Comparison of ENCODE assay signal across 8 cellular contexts in the genomic region with DNA sequence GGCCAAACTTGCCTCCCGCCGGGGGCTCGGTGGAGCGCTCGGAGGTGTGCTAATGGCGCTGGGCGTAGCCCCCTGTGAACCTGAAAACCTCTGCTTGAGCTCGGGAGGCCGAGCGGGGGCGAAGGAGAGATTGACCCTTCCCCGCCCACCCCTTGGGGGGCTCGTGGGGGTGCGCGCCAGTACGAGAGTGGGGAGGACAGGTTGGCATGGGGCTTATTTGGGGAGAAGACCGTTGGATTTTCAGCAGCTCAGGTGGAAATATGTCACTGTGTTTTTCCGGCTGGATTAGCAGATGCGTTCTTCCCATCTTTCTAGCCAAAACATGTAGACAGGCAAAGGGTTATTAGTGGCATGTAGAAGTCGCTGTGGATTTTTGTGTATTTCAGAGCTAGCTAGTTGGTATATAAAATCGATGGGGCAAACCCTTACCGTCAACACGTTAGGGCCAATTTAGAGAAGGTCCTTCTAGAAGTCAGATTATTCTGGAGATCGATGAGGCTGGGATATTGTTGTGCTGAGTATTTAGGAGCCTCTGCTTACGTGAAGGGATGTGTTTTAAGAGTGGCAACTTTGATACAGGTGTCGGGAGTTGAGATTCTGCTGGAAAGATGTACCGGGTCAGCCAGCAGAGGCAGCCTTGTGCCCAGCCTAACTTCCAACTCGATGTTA. TPM values are rescaled to one million over a fixed set of nuclear protein-coding genes. Genes with fewer than 3 reads are reported as not detected.
DNase-seq lines count a peak whose midpoint lies in the region; ATAC-seq, FAIRE-seq and TF ChIP-seq lines count a peak whose summit lies in the region.

No MANE protein-coding gene starts in this region.

- TF ChIP-seq CTCF in RWPE1 (conservative IDR thresholded peaks at IDR 0.05; ENCODE audit: low read depth) (peak; percentile 83), adrenal gland (IDR thresholded peaks at IDR 0.05) (peak; percentile 13 to 70 (median 52))

- H3K4me3 ChIP-seq in HUES64 (ENCODE audit: low read length), result peak overlapping the region; percentile 82
- H3K4me3 ChIP-seq in adrenal gland, result peak overlapping the region; percentile 65 to 96 (median 92)

- peak overlapping the region; percentile 85 for H3K9ac ChIP-seq in HUES64 (ENCODE audit: low read depth, low read length)

- no peaks in the 10 kb centered on the region for H3K27me3 ChIP-seq in HUES64 (ENCODE audit: insufficient read depth, low read length)
- H3K27me3 ChIP-seq in adrenal gland, result no peaks in the 10 kb centered on the region

- intact Hi-C loops in adrenal gland (cut with DNase I), result loop anchor here in 1 of 2 donors (5.0 kb wide), 1 partner anchor 61 kb away; no protein-coding TSS in a partner anchor
- intact Hi-C loops in left ventricle myocardium superior (cut with micrococcal nuclease), result no loop called here
- intact Hi-C loops in posterior cingulate gyrus (cut with DNase I), result loop anchor here (5.0 kb wide), 2 partner anchors 51 to 66 kb away; no protein-coding TSS in a partner anchor

- H3K36me3 ChIP-seq in HUES64 (ENCODE audit: insufficient read depth, low read length) (no peaks in the 10 kb centered on the region), adrenal gland (replicated peaks in 1 of 2) (no peaks in the 10 kb centered on the region)

- POLR2A ChIA-PET in RWPE1 (lab: Yijun Ruan, JAX; ENCODE audit: low non-redundant PET), result interaction anchor here (1.6 kb wide), 1 partner anchor 10 kb away, joined by 10 read pairs; no protein-coding TSS in a partner anchor

- CTCF ChIA-PET in RWPE1 (lab: Yijun Ruan, JAX), result interaction anchor here (0.6 to 3.0 kb wide), 7 partner anchors 10 to 1489 kb away, joined by 3 to 13 read pairs (median 3); a partner anchor contains a TSS

- FAIRE-seq in G401.6 (lab: Jason Lieb, UNC), result peak; percentile 50

- H3K9me3 ChIP-seq in HUES64 (ENCODE audit: insufficient read depth, low read depth, low read length) (no peaks in the 10 kb centered on the region), adrenal gland (replicated peaks in 1 of 3) (no peaks in the 10 kb centered on the region)

- TF ChIP-seq POLR2A in adrenal gland (IDR thresholded peaks at IDR 0.05), result peak in 1 of 2 donors; percentile 66

- H3K27ac ChIP-seq in HUES64 (ENCODE audit: low read depth, low read length) (no peak overlapping the region), RWPE1 (peak overlapping the region; percentile 90), adrenal gland (peak overlapping the region; percentile 95 to 99 (median 98))

- WGBS in HUES64, result 1% methylated on average over 28 of the region's 28 CpGs
- WGBS in adrenal gland, 4 donors, result 0 to 1% (median 1%) methylated on average over 15 to 28 of the region's 28 CpGs

- ATAC-seq in GM21529 (IDR thresholded peaks at IDR 0.05; ENCODE audit: unreplicated experiment) (peak; percentile 28), left ventricle myocardium superior (peak; percentile 44)

- peaks cover 18% of the 10 kb centered on the region for H3K4me1 ChIP-seq in HUES64 (ENCODE audit: insufficient read depth, low read length)
- peaks cover 49 to 68% of the 10 kb centered on the region in 2 donors for H3K4me1 ChIP-seq in adrenal gland (replicated peaks in 1 of 2)

- DNase-seq in RWPE1 (ENCODE audit: low spot score), result peak; percentile 63
- peak; percentile 55 to 86 (median 66) for DNase-seq in adrenal gland
- DNase-seq in left ventricle myocardium superior, result no peak
- peak in 7 of 10 donors; percentile 42 to 91 (median 56) for DNase-seq in posterior cingulate gyrus
- no peak for DNase-seq in ureter (ENCODE audit: low spot score)

RNA-seq across cellular contexts. Expression of a gene that starts 0.5 kb away (rescaled TPM):
- polyA plus RNA-seq in HUES64 (2013, experiment 1 of 2), result 2.4 TPM
- polyA plus RNA-seq in HUES64 (2013, experiment 2 of 2), result 4.3 TPM
- 100 to 1,000 TPM in 4 of 8 donors, 10 to 100 TPM in 4; 51.2 to 180 (median 95.1) TPM for total RNA-seq in adrenal gland
- 10 to 100 TPM; 24.5 to 77.9 (median 53.0) TPM for polyA plus RNA-seq in adrenal gland
- 10.2 TPM for total RNA-seq in left ventricle myocardium superior
- total RNA-seq in ureter, result 62.8 TPM

RNA-seq across cellular contexts. Expression of a gene that starts 41.9 kb away (rescaled TPM):
- 4.9 TPM for polyA plus RNA-seq in HUES64 (2013, experiment 1 of 2)
- 5.7 TPM for polyA plus RNA-seq in HUES64 (2013, experiment 2 of 2)
- total RNA-seq in adrenal gland (1 to 10 TPM in 5 of 8 donors, under 1 TPM in 2, not detected in 1; 0.60 to 1.8 (median 1.0) TPM), left ventricle myocardium superior (66.8 TPM), ureter (2.0 TPM)
- polyA plus RNA-seq in adrenal gland, result 1 to 10 TPM in 2 of 3 donors, under 1 TPM in 1; 0.46 to 2.1 (median 1.4) TPM

Comparison
In these comparisons a context has a peak if more than half of its experiments do, and no peak if none do; other contexts are left out.
1. DNase-seq: peak in RWPE1 (single experiment), adrenal gland (7 of 7) and posterior cingulate gyrus (7 of 10); none in left ventricle myocardium superior (single experiment) and ureter (single experiment).
2. RNA of a gene that starts 41.9 kb away (total RNA-seq): 66.8 TPM in left ventricle myocardium superior (single experiment); 2.0 TPM in ureter (single experiment) and 0.60 to 1.8 TPM in adrenal gland; every median in the first group is over 10 times any median in the second.